In the genomic region with DNA sequence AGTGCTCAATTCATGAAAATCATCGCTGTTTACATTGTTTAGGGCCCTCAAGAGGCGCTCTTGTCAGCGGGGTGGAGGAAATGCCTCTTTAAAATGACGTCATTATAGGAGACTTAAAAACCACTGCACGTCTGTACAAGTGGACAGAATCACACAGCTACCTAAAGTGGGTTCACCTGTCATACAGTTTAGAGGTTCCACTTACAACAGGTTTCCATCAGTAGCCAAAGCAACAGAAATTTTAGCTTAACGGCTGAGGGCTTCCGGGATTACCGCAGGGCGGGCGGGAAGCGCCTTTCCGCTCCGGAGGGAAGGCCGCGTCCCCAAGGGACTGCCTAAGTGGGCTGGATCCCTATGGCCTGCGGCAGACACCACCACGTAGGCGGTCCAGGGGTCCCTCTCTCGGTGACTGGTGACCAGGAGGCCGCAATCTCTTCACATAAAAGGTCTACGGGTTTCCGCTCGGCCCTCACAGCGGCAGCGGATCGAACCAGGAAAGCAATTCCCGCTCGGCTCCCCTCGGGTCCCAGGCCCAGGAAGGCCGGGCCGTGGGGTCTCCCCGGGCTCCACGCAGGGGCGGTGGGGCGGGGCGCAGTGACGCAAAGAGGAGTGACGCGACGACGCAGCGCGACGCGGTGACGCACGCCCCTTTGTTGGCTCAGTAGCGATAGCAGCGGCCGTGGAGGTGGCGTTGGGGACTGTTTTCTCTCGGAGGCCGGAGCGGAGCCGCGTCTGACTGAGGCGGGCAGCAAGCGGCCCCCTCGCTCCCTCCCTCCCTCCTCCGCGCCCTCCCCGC, we compare ENCODE assay signal across 1 cellular context.
TF ChIP-seq lines count a peak whose summit lies in the region.

A gene with protein sequence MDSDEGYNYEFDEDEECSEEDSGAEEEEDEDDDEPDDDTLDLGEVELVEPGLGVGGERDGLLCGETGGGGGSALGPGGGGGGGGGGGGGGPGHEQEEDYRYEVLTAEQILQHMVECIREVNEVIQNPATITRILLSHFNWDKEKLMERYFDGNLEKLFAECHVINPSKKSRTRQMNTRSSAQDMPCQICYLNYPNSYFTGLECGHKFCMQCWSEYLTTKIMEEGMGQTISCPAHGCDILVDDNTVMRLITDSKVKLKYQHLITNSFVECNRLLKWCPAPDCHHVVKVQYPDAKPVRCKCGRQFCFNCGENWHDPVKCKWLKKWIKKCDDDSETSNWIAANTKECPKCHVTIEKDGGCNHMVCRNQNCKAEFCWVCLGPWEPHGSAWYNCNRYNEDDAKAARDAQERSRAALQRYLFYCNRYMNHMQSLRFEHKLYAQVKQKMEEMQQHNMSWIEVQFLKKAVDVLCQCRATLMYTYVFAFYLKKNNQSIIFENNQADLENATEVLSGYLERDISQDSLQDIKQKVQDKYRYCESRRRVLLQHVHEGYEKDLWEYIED (plus strand): TSS at position 661 of the 796 bp plus-strand sequence. CDS start 310 bp downstream, outside the sequence.

TF ChIP-seq in K562, 482 proteins besides CTCF, POLR2A, EP300 and RAD21 (continued from another document and continues in another):
- TF ChIP-seq ZNF589 (CRISPR knock-in tag; IDR thresholded peaks at IDR 0.05; ENCODE audit: low read depth) = peak; percentile 85
- TF ChIP-seq PRPF4 (IDR thresholded peaks at IDR 0.05; ENCODE audit: insufficient read depth, low read depth, low read length, poor library complexity, severe bottlenecking) = peak; percentile 72
- TF ChIP-seq, protein P1, sequence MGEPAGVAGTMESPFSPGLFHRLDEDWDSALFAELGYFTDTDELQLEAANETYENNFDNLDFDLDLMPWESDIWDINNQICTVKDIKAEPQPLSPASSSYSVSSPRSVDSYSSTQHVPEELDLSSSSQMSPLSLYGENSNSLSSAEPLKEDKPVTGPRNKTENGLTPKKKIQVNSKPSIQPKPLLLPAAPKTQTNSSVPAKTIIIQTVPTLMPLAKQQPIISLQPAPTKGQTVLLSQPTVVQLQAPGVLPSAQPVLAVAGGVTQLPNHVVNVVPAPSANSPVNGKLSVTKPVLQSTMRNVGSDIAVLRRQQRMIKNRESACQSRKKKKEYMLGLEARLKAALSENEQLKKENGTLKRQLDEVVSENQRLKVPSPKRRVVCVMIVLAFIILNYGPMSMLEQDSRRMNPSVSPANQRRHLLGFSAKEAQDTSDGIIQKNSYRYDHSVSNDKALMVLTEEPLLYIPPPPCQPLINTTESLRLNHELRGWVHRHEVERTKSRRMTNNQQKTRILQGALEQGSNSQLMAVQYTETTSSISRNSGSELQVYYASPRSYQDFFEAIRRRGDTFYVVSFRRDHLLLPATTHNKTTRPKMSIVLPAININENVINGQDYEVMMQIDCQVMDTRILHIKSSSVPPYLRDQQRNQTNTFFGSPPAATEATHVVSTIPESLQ (CRISPR knock-in tag; IDR thresholded peaks at IDR 0.05) = peak; percentile 54; the same call in 1 of the 2 replicates
- TF ChIP-seq ZNF644 (tag; IDR thresholded peaks at IDR 0.05; ENCODE audit: low read depth) = peak; percentile 46; the same call in 1 of the 2 replicates
- TF ChIP-seq MXI1 (IDR thresholded peaks at IDR 0.05; ENCODE audit: low read depth, low read length) = 0 out of 2 replicates have a peak, but pooled peaks have one; percentile 56
- TF ChIP-seq ZFP36 (IDR thresholded peaks at IDR 0.05; ENCODE audit: low read depth, low read length, partially characterized antibody) = no peak
- TF ChIP-seq TCF3 (CRISPR knock-in tag; IDR thresholded peaks at IDR 0.05) = 0 out of 2 replicates have a peak, but pooled peaks have one; percentile 12
- TF ChIP-seq, protein P2, sequence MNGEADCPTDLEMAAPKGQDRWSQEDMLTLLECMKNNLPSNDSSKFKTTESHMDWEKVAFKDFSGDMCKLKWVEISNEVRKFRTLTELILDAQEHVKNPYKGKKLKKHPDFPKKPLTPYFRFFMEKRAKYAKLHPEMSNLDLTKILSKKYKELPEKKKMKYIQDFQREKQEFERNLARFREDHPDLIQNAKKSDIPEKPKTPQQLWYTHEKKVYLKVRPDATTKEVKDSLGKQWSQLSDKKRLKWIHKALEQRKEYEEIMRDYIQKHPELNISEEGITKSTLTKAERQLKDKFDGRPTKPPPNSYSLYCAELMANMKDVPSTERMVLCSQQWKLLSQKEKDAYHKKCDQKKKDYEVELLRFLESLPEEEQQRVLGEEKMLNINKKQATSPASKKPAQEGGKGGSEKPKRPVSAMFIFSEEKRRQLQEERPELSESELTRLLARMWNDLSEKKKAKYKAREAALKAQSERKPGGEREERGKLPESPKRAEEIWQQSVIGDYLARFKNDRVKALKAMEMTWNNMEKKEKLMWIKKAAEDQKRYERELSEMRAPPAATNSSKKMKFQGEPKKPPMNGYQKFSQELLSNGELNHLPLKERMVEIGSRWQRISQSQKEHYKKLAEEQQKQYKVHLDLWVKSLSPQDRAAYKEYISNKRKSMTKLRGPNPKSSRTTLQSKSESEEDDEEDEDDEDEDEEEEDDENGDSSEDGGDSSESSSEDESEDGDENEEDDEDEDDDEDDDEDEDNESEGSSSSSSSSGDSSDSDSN (IDR thresholded peaks at IDR 0.05; ENCODE audit: borderline replicate concordance in 1 of 2, low read depth in 2 of 2, low read length in 2 of 2) = 0 out of 4 replicates have a peak, but pooled peaks of 1 of the 2 experiments have one; percentile 10
- TF ChIP-seq, protein P3, sequence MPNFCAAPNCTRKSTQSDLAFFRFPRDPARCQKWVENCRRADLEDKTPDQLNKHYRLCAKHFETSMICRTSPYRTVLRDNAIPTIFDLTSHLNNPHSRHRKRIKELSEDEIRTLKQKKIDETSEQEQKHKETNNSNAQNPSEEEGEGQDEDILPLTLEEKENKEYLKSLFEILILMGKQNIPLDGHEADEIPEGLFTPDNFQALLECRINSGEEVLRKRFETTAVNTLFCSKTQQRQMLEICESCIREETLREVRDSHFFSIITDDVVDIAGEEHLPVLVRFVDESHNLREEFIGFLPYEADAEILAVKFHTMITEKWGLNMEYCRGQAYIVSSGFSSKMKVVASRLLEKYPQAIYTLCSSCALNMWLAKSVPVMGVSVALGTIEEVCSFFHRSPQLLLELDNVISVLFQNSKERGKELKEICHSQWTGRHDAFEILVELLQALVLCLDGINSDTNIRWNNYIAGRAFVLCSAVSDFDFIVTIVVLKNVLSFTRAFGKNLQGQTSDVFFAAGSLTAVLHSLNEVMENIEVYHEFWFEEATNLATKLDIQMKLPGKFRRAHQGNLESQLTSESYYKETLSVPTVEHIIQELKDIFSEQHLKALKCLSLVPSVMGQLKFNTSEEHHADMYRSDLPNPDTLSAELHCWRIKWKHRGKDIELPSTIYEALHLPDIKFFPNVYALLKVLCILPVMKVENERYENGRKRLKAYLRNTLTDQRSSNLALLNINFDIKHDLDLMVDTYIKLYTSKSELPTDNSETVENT (CRISPR knock-in tag; IDR thresholded peaks at IDR 0.05) = no peak
- peak; percentile 34 to 68; a peak in 2 of 4 replicates for TF ChIP-seq TEAD1 (CRISPR knock-in tag; IDR thresholded peaks at IDR 0.05)
- TF ChIP-seq, protein P4, sequence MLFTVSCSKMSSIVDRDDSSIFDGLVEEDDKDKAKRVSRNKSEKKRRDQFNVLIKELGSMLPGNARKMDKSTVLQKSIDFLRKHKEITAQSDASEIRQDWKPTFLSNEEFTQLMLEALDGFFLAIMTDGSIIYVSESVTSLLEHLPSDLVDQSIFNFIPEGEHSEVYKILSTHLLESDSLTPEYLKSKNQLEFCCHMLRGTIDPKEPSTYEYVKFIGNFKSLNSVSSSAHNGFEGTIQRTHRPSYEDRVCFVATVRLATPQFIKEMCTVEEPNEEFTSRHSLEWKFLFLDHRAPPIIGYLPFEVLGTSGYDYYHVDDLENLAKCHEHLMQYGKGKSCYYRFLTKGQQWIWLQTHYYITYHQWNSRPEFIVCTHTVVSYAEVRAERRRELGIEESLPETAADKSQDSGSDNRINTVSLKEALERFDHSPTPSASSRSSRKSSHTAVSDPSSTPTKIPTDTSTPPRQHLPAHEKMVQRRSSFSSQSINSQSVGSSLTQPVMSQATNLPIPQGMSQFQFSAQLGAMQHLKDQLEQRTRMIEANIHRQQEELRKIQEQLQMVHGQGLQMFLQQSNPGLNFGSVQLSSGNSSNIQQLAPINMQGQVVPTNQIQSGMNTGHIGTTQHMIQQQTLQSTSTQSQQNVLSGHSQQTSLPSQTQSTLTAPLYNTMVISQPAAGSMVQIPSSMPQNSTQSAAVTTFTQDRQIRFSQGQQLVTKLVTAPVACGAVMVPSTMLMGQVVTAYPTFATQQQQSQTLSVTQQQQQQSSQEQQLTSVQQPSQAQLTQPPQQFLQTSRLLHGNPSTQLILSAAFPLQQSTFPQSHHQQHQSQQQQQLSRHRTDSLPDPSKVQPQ (CRISPR knock-in tag; IDR thresholded peaks at IDR 0.05; ENCODE audit: borderline replicate concordance) = no peak
- TF ChIP-seq, protein P5, sequence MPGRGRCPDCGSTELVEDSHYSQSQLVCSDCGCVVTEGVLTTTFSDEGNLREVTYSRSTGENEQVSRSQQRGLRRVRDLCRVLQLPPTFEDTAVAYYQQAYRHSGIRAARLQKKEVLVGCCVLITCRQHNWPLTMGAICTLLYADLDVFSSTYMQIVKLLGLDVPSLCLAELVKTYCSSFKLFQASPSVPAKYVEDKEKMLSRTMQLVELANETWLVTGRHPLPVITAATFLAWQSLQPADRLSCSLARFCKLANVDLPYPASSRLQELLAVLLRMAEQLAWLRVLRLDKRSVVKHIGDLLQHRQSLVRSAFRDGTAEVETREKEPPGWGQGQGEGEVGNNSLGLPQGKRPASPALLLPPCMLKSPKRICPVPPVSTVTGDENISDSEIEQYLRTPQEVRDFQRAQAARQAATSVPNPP (IDR thresholded peaks at IDR 0.05; ENCODE audit: borderline replicate concordance, insufficient read depth, insufficient read length) = no peak
- TF ChIP-seq KDM2B (CRISPR knock-in tag; IDR thresholded peaks at IDR 0.05) = no peak
- TF ChIP-seq, protein P6, sequence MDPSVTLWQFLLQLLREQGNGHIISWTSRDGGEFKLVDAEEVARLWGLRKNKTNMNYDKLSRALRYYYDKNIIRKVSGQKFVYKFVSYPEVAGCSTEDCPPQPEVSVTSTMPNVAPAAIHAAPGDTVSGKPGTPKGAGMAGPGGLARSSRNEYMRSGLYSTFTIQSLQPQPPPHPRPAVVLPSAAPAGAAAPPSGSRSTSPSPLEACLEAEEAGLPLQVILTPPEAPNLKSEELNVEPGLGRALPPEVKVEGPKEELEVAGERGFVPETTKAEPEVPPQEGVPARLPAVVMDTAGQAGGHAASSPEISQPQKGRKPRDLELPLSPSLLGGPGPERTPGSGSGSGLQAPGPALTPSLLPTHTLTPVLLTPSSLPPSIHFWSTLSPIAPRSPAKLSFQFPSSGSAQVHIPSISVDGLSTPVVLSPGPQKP (CRISPR knock-in tag; IDR thresholded peaks at IDR 0.05) = no peak
- no peak for TF ChIP-seq NR2C1 (IDR thresholded peaks at IDR 0.05)
- peak; percentile 33; the same call in 1 of the 2 replicates for TF ChIP-seq NR2C1 (tag; IDR thresholded peaks at IDR 0.05)
- 0 out of 2 replicates have a peak, but pooled peaks have one; percentile 89 for TF ChIP-seq ZC3H4 (CRISPR knock-in tag; IDR thresholded peaks at IDR 0.05; ENCODE audit: borderline replicate concordance)
- 0 out of 2 replicates have a peak, but pooled peaks have one; percentile 74 for TF ChIP-seq ZNF408 (CRISPR knock-in tag; IDR thresholded peaks at IDR 0.05; ENCODE audit: low read depth)
- TF ChIP-seq ATF7 (IDR thresholded peaks at IDR 0.05) = peak; percentile 100
- TF ChIP-seq, protein P7, sequence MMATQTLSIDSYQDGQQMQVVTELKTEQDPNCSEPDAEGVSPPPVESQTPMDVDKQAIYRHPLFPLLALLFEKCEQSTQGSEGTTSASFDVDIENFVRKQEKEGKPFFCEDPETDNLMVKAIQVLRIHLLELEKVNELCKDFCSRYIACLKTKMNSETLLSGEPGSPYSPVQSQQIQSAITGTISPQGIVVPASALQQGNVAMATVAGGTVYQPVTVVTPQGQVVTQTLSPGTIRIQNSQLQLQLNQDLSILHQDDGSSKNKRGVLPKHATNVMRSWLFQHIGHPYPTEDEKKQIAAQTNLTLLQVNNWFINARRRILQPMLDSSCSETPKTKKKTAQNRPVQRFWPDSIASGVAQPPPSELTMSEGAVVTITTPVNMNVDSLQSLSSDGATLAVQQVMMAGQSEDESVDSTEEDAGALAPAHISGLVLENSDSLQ (IDR thresholded peaks at IDR 0.05) = peak; percentile 74
- TF ChIP-seq FUS (optimal IDR thresholded peaks at IDR 0.05; ENCODE audit: low read depth, low read length) = no peak
- peak; percentile 73 for TF ChIP-seq HNRNPLL (IDR thresholded peaks at IDR 0.05; ENCODE audit: low read depth, low read length, poor library complexity, severe bottlenecking)
- no peak for TF ChIP-seq SETDB1 (IDR thresholded peaks at IDR 0.05; ENCODE audit: low read length)
- no peak for TF ChIP-seq U2AF2 (optimal IDR thresholded peaks at IDR 0.05; ENCODE audit: low read depth, low read length)
- 0 out of 2 replicates have a peak, but pooled peaks have one; percentile 31 for TF ChIP-seq TCF7L2 (IDR thresholded peaks at IDR 0.05; ENCODE audit: low read depth, low read length)
